Comparison of ENCODE assay signal across 12 cellular contexts in the genomic region with DNA sequence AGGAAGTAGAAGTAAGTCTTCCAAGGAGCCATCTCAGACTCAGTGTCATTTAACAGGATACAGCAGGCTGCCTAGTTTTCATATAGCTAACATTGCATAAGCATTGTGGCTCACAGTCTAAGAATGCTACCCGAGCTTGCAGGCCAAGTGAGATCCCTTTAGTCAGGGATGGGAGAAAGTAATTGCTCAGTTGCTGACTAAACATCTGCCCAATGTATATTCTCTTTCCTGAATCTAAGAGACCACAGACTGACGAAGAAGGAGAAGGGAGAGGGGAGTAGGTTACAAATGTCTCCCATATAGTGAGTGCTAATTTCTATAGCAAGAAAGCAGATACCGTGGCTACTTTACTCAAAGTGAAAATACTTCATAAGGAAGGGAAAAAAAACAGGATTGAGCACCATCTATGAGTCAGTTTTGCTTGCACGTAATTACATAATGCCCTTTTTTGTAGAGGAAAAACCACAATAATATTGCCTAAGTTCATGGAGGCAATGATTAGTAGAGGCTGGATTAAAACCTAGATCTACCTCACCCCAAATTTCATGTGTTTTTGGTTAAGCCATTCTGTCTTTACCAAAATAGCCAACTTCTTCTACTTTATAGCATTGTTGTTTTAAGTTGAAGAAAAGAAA.
A peak's percentile ranks its signal among the peaks of the same experiment; 100 is the strongest.
DNase-seq lines count a peak whose midpoint lies in the region; ATAC-seq and TF ChIP-seq lines count a peak whose summit lies in the region.
"Had no signal": no experiment of that assay in that cellular context is flagged by ENCODE, and none has a peak within 500 bp of the region (broad histone marks: within the 10 kb centered on the region; RNA-seq: fewer than 3 reads in every experiment).

No MANE protein-coding gene starts in this region.

- no peak overlapping the region for H3K4me3 ChIP-seq in OCI-LY3 (ENCODE audit: low read length)
- no peak overlapping the region for H3K4me3 ChIP-seq in esophagus (ENCODE audit: low read depth in 1 of 2, low read length in 2 of 2)
- no peak overlapping the region for H3K4me3 ChIP-seq in gastrocnemius medialis
- H3K4me3 ChIP-seq: heart right ventricle had no signal

- no peaks in the 10 kb centered on the region for H3K36me3 ChIP-seq in OCI-LY3 (replicated peaks; ENCODE audit: low read depth, low read length)
- H3K36me3 ChIP-seq in esophagus (ENCODE audit: control insufficient read depth in 2 of 2, insufficient read depth in 2 of 2, low read length in 1 of 2), result no peaks in the 10 kb centered on the region
- no peaks in the 10 kb centered on the region for H3K36me3 ChIP-seq in gastrocnemius medialis
- H3K36me3 ChIP-seq: heart right ventricle had no signal

- no peaks in the 10 kb centered on the region for H4K20me1 ChIP-seq in OCI-LY3 (ENCODE audit: insufficient read depth, low read length)

- no peak for TF ChIP-seq CTCF in OCI-LY3 (IDR thresholded peaks at IDR 0.05; ENCODE audit: low read depth, low read length)
- no peak for TF ChIP-seq CTCF in gastrocnemius medialis (IDR thresholded peaks at IDR 0.05 in 4 of 5, conservative IDR thresholded peaks at IDR 0.05 in 1 of 5)

- in situ Hi-C loops in gastrocnemius medialis (cut with MboI; ENCODE audit: low sequenced_read_pairs in 4 of 4), result no loop called here

- no peak for TF ChIP-seq POLR2A in gastrocnemius medialis (IDR thresholded peaks at IDR 0.05)

- ATAC-seq in gastrocnemius medialis (peak; percentile 78 to 79), left lobe of liver (no peak)

- DNase-seq in SKM-1 treated with dmso at 0.1 percent for 144 hours (lab: John Stamatoyannopoulos, UW; ENCODE audit: unreplicated experiment) (peak; percentile 29), SKM-1 (lab: John Stamatoyannopoulos, UW; ENCODE audit: unreplicated experiment) (no peak), gastrocnemius medialis (peak in 1 of 2 donors; percentile 18), left lobe of liver (ENCODE audit: low spot score) (no peak), NCI-H128 (lab: John Stamatoyannopoulos, UW; ENCODE audit: unreplicated experiment) (no peak), NCI-H2081 (lab: John Stamatoyannopoulos, UW) (no peak)
- DNase-seq: 8988T; activated naive CD4-positive, alpha-beta T cell treated with Interleukin-2 at 50 U/mL for 16 hours; heart right ventricle had no signal

- peak overlapping the region; percentile 33 for H3K4me2 ChIP-seq in OCI-LY3 (ENCODE audit: low read length)

- H3K79me2 ChIP-seq in OCI-LY3 (ENCODE audit: low read length), result no peaks in the 10 kb centered on the region
- H3K79me2 ChIP-seq: parathyroid adenoma had no signal

- peaks cover 22% of the 10 kb centered on the region for H3K4me1 ChIP-seq in OCI-LY3 (ENCODE audit: low read length)
- H3K4me1 ChIP-seq in esophagus (ENCODE audit: control insufficient read depth in 2 of 2, insufficient read depth in 2 of 2, low read length in 1 of 2), result no peaks in the 10 kb centered on the region
- H3K4me1 ChIP-seq in gastrocnemius medialis, result peaks cover 0 to 5% of the 10 kb centered on the region in 2 donors
- H3K4me1 ChIP-seq: parathyroid adenoma had no signal

- intact Hi-C loops in gastrocnemius medialis (cut with DNase I; ENCODE audit: low total_unique reads), result no loop called here

- H3K27ac ChIP-seq in OCI-LY3 (ENCODE audit: low read length) (no peak overlapping the region), esophagus (ENCODE audit: low read depth in 2 of 2, low read length in 1 of 2) (peak overlapping the region; percentile 29 to 53), gastrocnemius medialis (peak overlapping the region in 1 of 4 donors; percentile 26)
- H3K27ac ChIP-seq: parathyroid adenoma had no signal

- no peaks in the 10 kb centered on the region for H3K9me3 ChIP-seq in OCI-LY3 (ENCODE audit: insufficient read depth, low read length)
- H3K9me3 ChIP-seq in esophagus (ENCODE audit: control insufficient read depth in 2 of 2, insufficient read depth in 1 of 2, low read depth in 1 of 2, low read length in 1 of 2), result no peaks in the 10 kb centered on the region
- no peaks in the 10 kb centered on the region for H3K9me3 ChIP-seq in gastrocnemius medialis
- H3K9me3 ChIP-seq: heart right ventricle had no signal

- H3K27me3 ChIP-seq in OCI-LY3 (ENCODE audit: low read depth, low read length) (peaks cover 36% of the 10 kb centered on the region), esophagus (ENCODE audit: control insufficient read depth in 1 of 2, insufficient read depth in 2 of 2, low read length in 2 of 2) (no peaks in the 10 kb centered on the region), gastrocnemius medialis (no peaks in the 10 kb centered on the region)
- H3K27me3 ChIP-seq: heart right ventricle had no signal

- no peak overlapping the region for H3K9ac ChIP-seq in OCI-LY3 (ENCODE audit: low read length)
- H3K9ac ChIP-seq: parathyroid adenoma had no signal

- no peak overlapping the region for H2AFZ ChIP-seq in OCI-LY3 (ENCODE audit: low read depth, low read length)
- H2AFZ ChIP-seq: parathyroid adenoma had no signal

- 32 to 57% methylated on average over 4 of the region's 4 CpGs for WGBS in esophagus, 2 donors
